ENCODE assay signal across 7 cellular contexts in the genomic region with DNA sequence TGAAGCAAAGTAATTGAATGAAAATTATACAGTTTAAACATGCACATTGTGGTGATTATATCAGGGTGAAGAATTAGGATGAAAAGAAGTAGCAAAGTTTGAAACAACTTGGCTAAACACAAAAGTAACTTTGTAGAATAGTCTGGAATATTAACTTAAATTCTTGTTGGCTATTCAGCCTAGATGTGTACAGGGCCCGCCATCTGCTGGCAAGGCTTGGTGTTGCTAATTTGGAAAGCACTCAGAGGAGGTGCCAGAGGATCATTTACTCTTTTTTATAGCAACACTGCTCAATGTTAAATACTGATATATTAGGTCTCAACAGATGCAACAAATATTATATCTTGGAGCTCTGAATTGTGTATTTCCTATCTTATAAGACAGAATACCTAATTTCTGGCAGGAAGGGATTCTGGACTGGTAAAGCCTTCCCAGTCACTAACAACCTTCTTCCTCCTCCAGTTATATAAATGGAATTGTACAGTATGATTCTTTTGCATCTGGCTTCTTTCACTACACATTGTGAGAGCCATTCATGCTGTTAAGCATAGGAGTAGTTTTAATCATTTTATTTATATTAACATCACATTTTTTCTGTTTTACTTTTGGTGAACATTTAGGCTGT. TPM values are rescaled to one million over a fixed set of nuclear protein-coding genes. Genes with fewer than 3 reads are reported as not detected.
A peak's percentile ranks its signal among the peaks of the same experiment; 100 is the strongest.
DNase-seq lines count a peak whose midpoint lies in the region; ATAC-seq and TF ChIP-seq lines count a peak whose summit lies in the region.

No MANE protein-coding gene starts in this region.

- in situ Hi-C loops in GM13977 (cut with MboI; ENCODE audit: low pct_unique_long_range_greater_than_20kb, low sequenced_read_pairs, unreplicated experiment) = loop anchor here (10.0 kb wide), 1 partner anchor 108 kb away; a partner anchor contains a TSS

- intact Hi-C loops in colonic mucosa (cut with DNase I) = loop anchor here (2.0 kb wide), 1 partner anchor 110 kb away; no protein-coding TSS in a partner anchor

- no peaks in the 10 kb centered on the region for H3K9me3 ChIP-seq in colonic mucosa
- H3K9me3 ChIP-seq in liver (ENCODE audit: control insufficient read depth in 4 of 4, low read length in 3 of 4) = no peaks in the 10 kb centered on the region

- no peak overlapping the region for H3K4me3 ChIP-seq in colonic mucosa
- H3K4me3 ChIP-seq in liver (ENCODE audit: low read depth in 1 of 3, low read length in 3 of 3) = no peak overlapping the region

- H3K4me1 ChIP-seq in colonic mucosa (no peaks in the 10 kb centered on the region), liver (ENCODE audit: control insufficient read depth in 4 of 4, insufficient read depth in 4 of 4, low read length in 3 of 4) (no peaks in the 10 kb centered on the region)

- TF ChIP-seq CTCF in GM13977 (IDR thresholded peaks at IDR 0.05; ENCODE audit: extremely low read depth, insufficient read depth, missing control alignments) = peak; percentile 82
- TF ChIP-seq CTCF in colonic mucosa (IDR thresholded peaks at IDR 0.05) = peak; percentile 76
- TF ChIP-seq CTCF in liver (IDR thresholded peaks at IDR 0.05; ENCODE audit: low read depth, low read length, missing input control) = peak; percentile 88

- TF ChIP-seq RAD21 in liver (IDR thresholded peaks at IDR 0.05) = peak; percentile 97 to 98

- no peak overlapping the region for H3K9ac ChIP-seq in colonic mucosa (ENCODE audit: low read depth in 2 of 2, low read length in 2 of 2)
- no peak overlapping the region for H3K9ac ChIP-seq in liver (ENCODE audit: low read depth in 1 of 2, low read length in 2 of 2)

- H3K36me3 ChIP-seq in colonic mucosa = no peaks in the 10 kb centered on the region
- peaks cover 5 to 14% (median 8%) of the 10 kb centered on the region in 4 donors for H3K36me3 ChIP-seq in liver (ENCODE audit: control insufficient read depth in 4 of 4, insufficient read depth in 3 of 4, low read depth in 1 of 4, low read length in 3 of 4)

- DNase-seq in GM13977 (ENCODE audit: low spot score) (peak; percentile 66), NCI-H2196 treated with DMSO at 0.1 percent for 48 hours (lab: John Stamatoyannopoulos, UW; ENCODE audit: unreplicated experiment) (peak; percentile 1), colonic mucosa (peak; percentile 82)
- peak; percentile 77 for DNase-seq in activated CD4-positive, alpha-beta T cell treated with anti-CD3 and anti-CD28 coated beads for 48 hours
- DNase-seq in stimulated activated CD4-positive, alpha-beta T cell treated with anti-CD3 and anti-CD28 coated beads, Interleukin-4, amount 100 ng/mL, for 48 hours (ENCODE audit: low read depth in 2 of 2) = peak; percentile 47 to 48

- WGBS in liver = 5% methylated on average over 1 of the region's 1 CpG

- H3K27ac ChIP-seq in colonic mucosa = no peak overlapping the region
- H3K27ac ChIP-seq in liver (ENCODE audit: low read depth in 1 of 2, low read length in 2 of 2) = no peak overlapping the region

- no peaks in the 10 kb centered on the region for H3K27me3 ChIP-seq in colonic mucosa
- no peaks in the 10 kb centered on the region for H3K27me3 ChIP-seq in liver (ENCODE audit: control insufficient read depth in 4 of 4, insufficient read depth in 4 of 4, low read length in 3 of 4)

- peak; percentile 70 for ATAC-seq in HG02852 (IDR thresholded peaks at IDR 0.05; ENCODE audit: unreplicated experiment)

TF ChIP-seq in liver, 16 proteins besides CTCF, POLR2A, EP300 and RAD21:
- no peak for TF ChIP-seq YY1 (IDR thresholded peaks at IDR 0.05)
- TF ChIP-seq, protein P1, sequence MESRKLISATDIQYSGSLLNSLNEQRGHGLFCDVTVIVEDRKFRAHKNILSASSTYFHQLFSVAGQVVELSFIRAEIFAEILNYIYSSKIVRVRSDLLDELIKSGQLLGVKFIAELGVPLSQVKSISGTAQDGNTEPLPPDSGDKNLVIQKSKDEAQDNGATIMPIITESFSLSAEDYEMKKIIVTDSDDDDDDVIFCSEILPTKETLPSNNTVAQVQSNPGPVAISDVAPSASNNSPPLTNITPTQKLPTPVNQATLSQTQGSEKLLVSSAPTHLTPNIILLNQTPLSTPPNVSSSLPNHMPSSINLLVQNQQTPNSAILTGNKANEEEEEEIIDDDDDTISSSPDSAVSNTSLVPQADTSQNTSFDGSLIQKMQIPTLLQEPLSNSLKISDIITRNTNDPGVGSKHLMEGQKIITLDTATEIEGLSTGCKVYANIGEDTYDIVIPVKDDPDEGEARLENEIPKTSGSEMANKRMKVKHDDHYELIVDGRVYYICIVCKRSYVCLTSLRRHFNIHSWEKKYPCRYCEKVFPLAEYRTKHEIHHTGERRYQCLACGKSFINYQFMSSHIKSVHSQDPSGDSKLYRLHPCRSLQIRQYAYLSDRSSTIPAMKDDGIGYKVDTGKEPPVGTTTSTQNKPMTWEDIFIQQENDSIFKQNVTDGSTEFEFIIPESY (IDR thresholded peaks at IDR 0.05) = no peak
- TF ChIP-seq FOXA2 (IDR thresholded peaks at IDR 0.05) = no peak
- TF ChIP-seq SP1 (IDR thresholded peaks at IDR 0.05) = no peak
- no peak for TF ChIP-seq JUND (IDR thresholded peaks at IDR 0.05)
- no peak for TF ChIP-seq TAF1 (conservative IDR thresholded peaks at IDR 0.05)
- TF ChIP-seq EGR1 (IDR thresholded peaks at IDR 0.05; ENCODE audit: low read depth in 2 of 2) = no peak
- TF ChIP-seq, protein P2, sequence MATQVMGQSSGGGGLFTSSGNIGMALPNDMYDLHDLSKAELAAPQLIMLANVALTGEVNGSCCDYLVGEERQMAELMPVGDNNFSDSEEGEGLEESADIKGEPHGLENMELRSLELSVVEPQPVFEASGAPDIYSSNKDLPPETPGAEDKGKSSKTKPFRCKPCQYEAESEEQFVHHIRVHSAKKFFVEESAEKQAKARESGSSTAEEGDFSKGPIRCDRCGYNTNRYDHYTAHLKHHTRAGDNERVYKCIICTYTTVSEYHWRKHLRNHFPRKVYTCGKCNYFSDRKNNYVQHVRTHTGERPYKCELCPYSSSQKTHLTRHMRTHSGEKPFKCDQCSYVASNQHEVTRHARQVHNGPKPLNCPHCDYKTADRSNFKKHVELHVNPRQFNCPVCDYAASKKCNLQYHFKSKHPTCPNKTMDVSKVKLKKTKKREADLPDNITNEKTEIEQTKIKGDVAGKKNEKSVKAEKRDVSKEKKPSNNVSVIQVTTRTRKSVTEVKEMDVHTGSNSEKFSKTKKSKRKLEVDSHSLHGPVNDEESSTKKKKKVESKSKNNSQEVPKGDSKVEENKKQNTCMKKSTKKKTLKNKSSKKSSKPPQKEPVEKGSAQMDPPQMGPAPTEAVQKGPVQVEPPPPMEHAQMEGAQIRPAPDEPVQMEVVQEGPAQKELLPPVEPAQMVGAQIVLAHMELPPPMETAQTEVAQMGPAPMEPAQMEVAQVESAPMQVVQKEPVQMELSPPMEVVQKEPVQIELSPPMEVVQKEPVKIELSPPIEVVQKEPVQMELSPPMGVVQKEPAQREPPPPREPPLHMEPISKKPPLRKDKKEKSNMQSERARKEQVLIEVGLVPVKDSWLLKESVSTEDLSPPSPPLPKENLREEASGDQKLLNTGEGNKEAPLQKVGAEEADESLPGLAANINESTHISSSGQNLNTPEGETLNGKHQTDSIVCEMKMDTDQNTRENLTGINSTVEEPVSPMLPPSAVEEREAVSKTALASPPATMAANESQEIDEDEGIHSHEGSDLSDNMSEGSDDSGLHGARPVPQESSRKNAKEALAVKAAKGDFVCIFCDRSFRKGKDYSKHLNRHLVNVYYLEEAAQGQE (IDR thresholded peaks at IDR 0.05) = no peak
- TF ChIP-seq, protein P3, sequence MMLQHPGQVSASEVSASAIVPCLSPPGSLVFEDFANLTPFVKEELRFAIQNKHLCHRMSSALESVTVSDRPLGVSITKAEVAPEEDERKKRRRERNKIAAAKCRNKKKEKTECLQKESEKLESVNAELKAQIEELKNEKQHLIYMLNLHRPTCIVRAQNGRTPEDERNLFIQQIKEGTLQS (IDR thresholded peaks at IDR 0.05) = no peak
- TF ChIP-seq HNF4A (conservative IDR thresholded peaks at IDR 0.05) = no peak

RNA-seq across cellular contexts. Expression of a gene that starts 36.1 kb away (rescaled TPM):
- 10 to 100 TPM; 14.1 to 19.3 TPM for total RNA-seq in colonic mucosa
- total RNA-seq in liver = 10 to 100 TPM in 1 of 2 donors, 1 to 10 TPM in 1; 9.9 to 12.3 TPM
- 1 to 10 TPM; 3.7 to 4.4 TPM for polyA plus RNA-seq in liver

RNA-seq across cellular contexts. Expression of a gene that starts 38.0 kb away (rescaled TPM):
- total RNA-seq in colonic mucosa (10 to 100 TPM; 27.2 to 28.4 TPM), liver (10 to 100 TPM; 43.7 to 46.6 TPM)
- 10 to 100 TPM; 15.4 to 38.3 TPM for polyA plus RNA-seq in liver

Comparison
In these comparisons a context has a peak if more than half of its experiments do, and no peak if none do; other contexts are left out.
1. DNase-seq: peak in every context shown above with its lines; median percentile 82 in colonic mucosa; 77 in activated CD4-positive, alpha-beta T cell treated with anti-CD3 and anti-CD28 coated beads for 48 hours; 66 in GM13977; 48 in stimulated activated CD4-positive, alpha-beta T cell treated with anti-CD3 and anti-CD28 coated beads, Interleukin-4, amount 100 ng/mL, for 48 hours; 1 in NCI-H2196 treated with DMSO at 0.1 percent for 48 hours.